18 cellular contexts compared by ENCODE assay signal in the genomic region with DNA sequence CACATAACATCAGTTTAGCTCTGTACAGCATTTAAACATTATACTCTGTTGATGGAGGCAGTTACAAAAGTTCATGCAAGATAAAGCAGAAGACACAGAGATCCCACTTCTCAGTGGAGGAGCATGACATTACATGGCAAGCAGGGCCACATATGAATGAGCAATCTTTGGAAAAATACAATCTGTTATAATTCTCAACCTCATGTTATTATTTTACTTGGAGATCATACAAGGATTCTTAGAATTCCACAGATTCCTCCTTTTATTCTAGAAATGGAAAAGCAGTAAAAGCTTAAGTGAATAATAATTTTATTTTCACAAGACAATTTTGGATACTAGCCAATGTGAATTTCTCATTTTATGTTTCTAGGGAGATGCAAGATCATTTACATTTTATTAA.
DNase-seq lines count a peak whose midpoint lies in the region; ATAC-seq and TF ChIP-seq lines count a peak whose summit lies in the region.
"Had no signal": no experiment of that assay in that cellular context is flagged by ENCODE, and none has a peak within 500 bp of the region (broad histone marks: within the 10 kb centered on the region; RNA-seq: fewer than 3 reads in every experiment).

No MANE protein-coding gene starts in this region.

- TF ChIP-seq CTCF in breast epithelium (IDR thresholded peaks at IDR 0.05) (no peak), sigmoid colon (IDR thresholded peaks at IDR 0.05) (no peak)

- H3K27me3 ChIP-seq in adipocyte (replicated peaks; ENCODE audit: control insufficient read depth, insufficient read depth, low read length) (no peaks in the 10 kb centered on the region), skeletal muscle satellite cell (ENCODE audit: control insufficient read depth, insufficient read depth, low read length) (no peaks in the 10 kb centered on the region), breast epithelium (no peaks in the 10 kb centered on the region), sigmoid colon (no peaks in the 10 kb centered on the region)
- H3K27me3 ChIP-seq: ascending aorta, gastrocnemius medialis, uterus had no signal

- peak overlapping the region; percentile 14 for H3K4me2 ChIP-seq in skeletal muscle satellite cell (ENCODE audit: low read length)

- peaks cover 19% of the 10 kb centered on the region for H3K4me1 ChIP-seq in adipocyte (ENCODE audit: control insufficient read depth, insufficient read depth, low read length)
- peaks cover 63% of the 10 kb centered on the region for H3K4me1 ChIP-seq in skeletal muscle satellite cell (ENCODE audit: control insufficient read depth, insufficient read depth, low read length)
- no peaks in the 10 kb centered on the region for H3K4me1 ChIP-seq in breast epithelium
- H3K4me1 ChIP-seq in sigmoid colon: peaks cover 0 to 7% (median 0%) of the 10 kb centered on the region in 4 donors
- H3K4me1 ChIP-seq: ascending aorta, gastrocnemius medialis, uterus had no signal

- peak; percentile 51 for DNase-seq in GM03348 (ENCODE audit: low spot score)
- peak; percentile 62 for DNase-seq in adipocyte (ENCODE audit: low read depth)
- DNase-seq in glomerular visceral epithelial cell (ENCODE audit: extremely low spot score): peak; percentile 31
- DNase-seq in activated T-cell treated with anti-CD3 and anti-CD28 coated beads, Interleukin-2, amount 50 U/mL, for 4 hours: no peak
- no peak for DNase-seq in breast epithelium (ENCODE audit: low spot score in 2 of 2)
- no peak for DNase-seq in sigmoid colon
- DNase-seq: CD4-positive, alpha-beta memory T cell; gastrocnemius medialis; NCI-H1694 treated with DMSO at 0.1 percent for 48 hours; NCI-H526 treated with DMSO at 0.1 percent for 48 hours; occipital lobe; stimulated activated naive CD8-positive, alpha-beta T cell treated with anti-CD3 and anti-CD28 coated beads, Interleukin-15, amount 100 ng/mL, for 72 hours; uterus had no signal

- H3K9ac ChIP-seq in adipocyte (ENCODE audit: low read length) (no peak overlapping the region), skeletal muscle satellite cell (ENCODE audit: low read depth, low read length) (peak overlapping the region; percentile 68)

- H3K4me1 Mint-ChIP-seq in activated T-cell treated with anti-CD3 and anti-CD28 coated beads, Interleukin-2, amount 50 U/mL, for 4 hours (ENCODE audit: low read depth): no peaks in the 10 kb centered on the region
- H3K4me1 Mint-ChIP-seq: CD4-positive, alpha-beta memory T cell; stimulated activated naive CD8-positive, alpha-beta T cell treated with anti-CD3 and anti-CD28 coated beads, Interleukin-15, amount 100 ng/mL, for 72 hours had no signal

- no peaks in the 10 kb centered on the region for H3K36me3 ChIP-seq in adipocyte (ENCODE audit: control insufficient read depth, insufficient read depth, low read length, severe bottlenecking)
- no peaks in the 10 kb centered on the region for H3K36me3 ChIP-seq in skeletal muscle satellite cell (ENCODE audit: insufficient read depth, low read length)
- no peaks in the 10 kb centered on the region for H3K36me3 ChIP-seq in breast epithelium
- H3K36me3 ChIP-seq in sigmoid colon: no peaks in the 10 kb centered on the region
- H3K36me3 ChIP-seq: ascending aorta, gastrocnemius medialis, uterus had no signal

- H3K4me3 Mint-ChIP-seq in activated T-cell treated with anti-CD3 and anti-CD28 coated beads, Interleukin-2, amount 50 U/mL, for 4 hours: no peak overlapping the region
- H3K4me3 Mint-ChIP-seq: CD4-positive, alpha-beta memory T cell; stimulated activated naive CD8-positive, alpha-beta T cell treated with anti-CD3 and anti-CD28 coated beads, Interleukin-15, amount 100 ng/mL, for 72 hours; WTC11 had no signal

- H3K36me3 Mint-ChIP-seq in activated T-cell treated with anti-CD3 and anti-CD28 coated beads, Interleukin-2, amount 50 U/mL, for 4 hours (ENCODE audit: insufficient read depth): no peaks in the 10 kb centered on the region
- H3K36me3 Mint-ChIP-seq: CD4-positive, alpha-beta memory T cell; WTC11 had no signal

- H3K4me3 ChIP-seq in adipocyte (ENCODE audit: low read length) (no peak overlapping the region), skeletal muscle satellite cell (ENCODE audit: low read length) (no peak overlapping the region), breast epithelium (no peak overlapping the region), sigmoid colon (no peak overlapping the region)
- H3K4me3 ChIP-seq: ascending aorta, gastrocnemius medialis, uterus had no signal

- H3K27ac ChIP-seq in breast epithelium: no peak overlapping the region
- no peak overlapping the region for H3K27ac ChIP-seq in sigmoid colon
- H3K27ac ChIP-seq: ascending aorta, gastrocnemius medialis, uterus had no signal

- TF ChIP-seq EP300 in sigmoid colon (IDR thresholded peaks at IDR 0.05): no peak

- no peaks in the 10 kb centered on the region for H3K9me3 ChIP-seq in adipocyte (ENCODE audit: control insufficient read depth, low read length)
- H3K9me3 ChIP-seq in skeletal muscle satellite cell (replicated peaks; ENCODE audit: low read length): no peaks in the 10 kb centered on the region
- no peaks in the 10 kb centered on the region for H3K9me3 ChIP-seq in breast epithelium
- no peaks in the 10 kb centered on the region for H3K9me3 ChIP-seq in sigmoid colon
- H3K9me3 ChIP-seq: ascending aorta, gastrocnemius medialis, uterus had no signal

- no peaks in the 10 kb centered on the region for H3K9me3 Mint-ChIP-seq in activated T-cell treated with anti-CD3 and anti-CD28 coated beads, Interleukin-2, amount 50 U/mL, for 4 hours
- H3K9me3 Mint-ChIP-seq: stimulated activated naive CD8-positive, alpha-beta T cell treated with anti-CD3 and anti-CD28 coated beads, Interleukin-15, amount 100 ng/mL, for 72 hours; WTC11 had no signal

- intact Hi-C loops in breast epithelium (cut with DNase I; ENCODE audit: low total_unique reads): no loop called here
- intact Hi-C loops in sigmoid colon (cut with DNase I): no loop called here

- peaks cover 2% of the 10 kb centered on the region for H3K27me3 Mint-ChIP-seq in activated T-cell treated with anti-CD3 and anti-CD28 coated beads, Interleukin-2, amount 50 U/mL, for 4 hours (ENCODE audit: low read depth)

- TF ChIP-seq POLR2A in breast epithelium (IDR thresholded peaks at IDR 0.05): no peak
- TF ChIP-seq POLR2A in sigmoid colon (IDR thresholded peaks at IDR 0.05): no peak

- ATAC-seq in activated T-cell treated with anti-CD3 and anti-CD28 coated beads, Interleukin-2, amount 50 U/mL, for 4 hours: no peak
- no peak for ATAC-seq in HG03571 (IDR thresholded peaks at IDR 0.05; ENCODE audit: unreplicated experiment)
- ATAC-seq: gastrocnemius medialis; Panc1; stimulated activated naive CD8-positive, alpha-beta T cell treated with anti-CD3 and anti-CD28 coated beads, Interleukin-15, amount 100 ng/mL, for 72 hours; WTC11 had no signal

Comparison
In these comparisons a context has a peak if more than half of its experiments do, and no peak if none do; other contexts are left out.
1. DNase-seq: peak in GM03348 (single experiment), adipocyte (single experiment) and glomerular visceral epithelial cell (single experiment); none in activated T-cell treated with anti-CD3 and anti-CD28 coated beads, Interleukin-2, amount 50 U/mL, for 4 hours (single experiment), breast epithelium (0 of 2) and sigmoid colon (single experiment).